ENCODE assay signal across 19 cellular contexts in genomic region chr7:110386914-110387313, GRCh38.
DNase-seq lines count a peak whose midpoint lies in the region; ATAC-seq, FAIRE-seq and TF ChIP-seq lines count a peak whose summit lies in the region.
"Had no signal": no experiment of that assay in that cellular context is flagged by ENCODE, and none has a peak within 500 bp of the region (broad histone marks: within the 10 kb centered on the region; RNA-seq: fewer than 3 reads in every experiment).

No MANE protein-coding gene starts in this region.

- FAIRE-seq in urothelium cell line (lab: Jason Lieb, UNC) = peak; percentile 86

- POLR2A ChIA-PET in MCF 10A (lab: Yijun Ruan, JAX) = no interaction called here
- POLR2A ChIA-PET in activated CD4-positive, alpha-beta T cell treated with anti-CD3 and anti-CD28 coated beads for 36 hours (lab: Charles Lee) = no interaction called here

- peaks cover 6% of the 10 kb centered on the region for H3K36me3 Mint-ChIP-seq in MCF 10A (ENCODE audit: insufficient read depth, unreplicated experiment)
- H3K36me3 Mint-ChIP-seq in activated CD4-positive, alpha-beta T cell treated with anti-CD3 and anti-CD28 coated beads for 36 hours (ENCODE audit: low read depth) = no peaks in the 10 kb centered on the region
- H3K36me3 Mint-ChIP-seq: activated CD4-positive, alpha-beta memory T cell treated with anti-CD3 and anti-CD28 coated beads for 36 hours; IgD-negative memory B cell; immature natural killer cell had no signal

- H3K9me3 ChIP-seq in breast epithelium (no peaks in the 10 kb centered on the region), SJCRH30 (replicated peaks) (no peaks in the 10 kb centered on the region)
- H3K9me3 ChIP-seq: esophagus squamous epithelium, upper lobe of left lung had no signal

- peaks cover 31% of the 10 kb centered on the region for H3K4me1 Mint-ChIP-seq in MCF 10A (ENCODE audit: insufficient read depth, unreplicated experiment)
- H3K4me1 Mint-ChIP-seq in activated CD4-positive, alpha-beta T cell treated with anti-CD3 and anti-CD28 coated beads for 36 hours = no peaks in the 10 kb centered on the region
- H3K4me1 Mint-ChIP-seq: IgD-negative memory B cell, immature natural killer cell, T-helper 17 cell had no signal

- intact Hi-C loops in MCF 10A (cut with micrococcal nuclease) (no loop called here), breast epithelium (cut with DNase I; ENCODE audit: low total_unique reads) (no loop called here), left colon (cut with DNase I, micrococcal nuclease) (no loop called here)
- intact Hi-C loops in activated CD4-positive, alpha-beta T cell treated with anti-CD3 and anti-CD28 coated beads for 36 hours (cut with DNase I, micrococcal nuclease) = no loop called here

- DNase-seq in MCF 10A (ENCODE audit: unreplicated experiment) = peak; percentile 73
- DNase-seq in breast epithelium (ENCODE audit: low spot score in 2 of 2) = no peak
- DNase-seq in SJCRH30 = peak; percentile 19 to 28
- peak; percentile 94 to 97 for DNase-seq in foreskin keratinocyte
- DNase-seq in urothelium cell line (ENCODE audit: low spot score) = peak; percentile 80
- no peak for DNase-seq in left colon
- no peak for DNase-seq in activated CD4-positive, alpha-beta T cell treated with anti-CD3 and anti-CD28 coated beads for 36 hours
- DNase-seq in NOMO-1 (lab: John Stamatoyannopoulos, UW; ENCODE audit: unreplicated experiment in 2 of 2) = no peak
- DNase-seq: activated CD4-positive, alpha-beta memory T cell treated with anti-CD3 and anti-CD28 coated beads for 36 hours; activated naive CD4-positive, alpha-beta T cell treated with Interleukin-2 at 50 U/mL for 16 hours; DMS79 treated with DMSO at 0.1 percent for 48 hours; esophagus squamous epithelium; H7; immature natural killer cell; NCI-H1694; T-helper 17 cell; upper lobe of left lung had no signal

- no peak overlapping the region for H3K27ac ChIP-seq in breast epithelium
- H3K27ac ChIP-seq in SJCRH30 = no peak overlapping the region
- no peak overlapping the region for H3K27ac ChIP-seq in foreskin keratinocyte
- H3K27ac ChIP-seq: esophagus squamous epithelium, upper lobe of left lung had no signal

- no TSS peak for BruUV-seq in MCF 10A (replicated peaks; lab: Mats Ljungman, UMichigan)

- H3K27me3 ChIP-seq in breast epithelium (no peaks in the 10 kb centered on the region), SJCRH30 (no peaks in the 10 kb centered on the region), foreskin keratinocyte (no peaks in the 10 kb centered on the region)
- H3K27me3 ChIP-seq: esophagus squamous epithelium, upper lobe of left lung had no signal

- ATAC-seq in foreskin keratinocyte (peak; percentile 100), left colon (no peak)
- no peak for ATAC-seq in activated CD4-positive, alpha-beta T cell treated with anti-CD3 and anti-CD28 coated beads for 36 hours
- ATAC-seq: T-helper 17 cell had no signal

- no peak for TF ChIP-seq CTCF in MCF 10A (IDR thresholded peaks at IDR 0.05; ENCODE audit: unreplicated experiment)
- TF ChIP-seq CTCF in breast epithelium (IDR thresholded peaks at IDR 0.05) = no peak
- TF ChIP-seq CTCF in foreskin keratinocyte (conservative IDR thresholded peaks at IDR 0.05) = no peak

- no peak for TF ChIP-seq POLR2A in breast epithelium (IDR thresholded peaks at IDR 0.05)

- H3K27me3 Mint-ChIP-seq in MCF 10A (ENCODE audit: insufficient read depth, unreplicated experiment) = no peaks in the 10 kb centered on the region
- peaks cover 2% of the 10 kb centered on the region for H3K27me3 Mint-ChIP-seq in activated CD4-positive, alpha-beta T cell treated with anti-CD3 and anti-CD28 coated beads for 36 hours
- H3K27me3 Mint-ChIP-seq: activated CD4-positive, alpha-beta memory T cell treated with anti-CD3 and anti-CD28 coated beads for 36 hours; IgD-negative memory B cell; T-helper 17 cell had no signal

- peak overlapping the region; percentile 59 for H3K27ac Mint-ChIP-seq in MCF 10A (ENCODE audit: low read depth, unreplicated experiment)
- H3K27ac Mint-ChIP-seq in activated CD4-positive, alpha-beta T cell treated with anti-CD3 and anti-CD28 coated beads for 36 hours = no peak overlapping the region
- H3K27ac Mint-ChIP-seq: activated CD4-positive, alpha-beta memory T cell treated with anti-CD3 and anti-CD28 coated beads for 36 hours; IgD-negative memory B cell; immature natural killer cell; T-helper 17 cell had no signal

- CTCF ChIA-PET in MCF 10A (lab: Yijun Ruan, JAX) = no interaction called here
- CTCF ChIA-PET in activated CD4-positive, alpha-beta T cell treated with anti-CD3 and anti-CD28 coated beads for 36 hours (lab: Charles Lee) = no interaction called here

- H3K4me1 ChIP-seq in breast epithelium = no peaks in the 10 kb centered on the region
- H3K4me1 ChIP-seq in SJCRH30 = peaks cover 3% of the 10 kb centered on the region
- H3K4me1 ChIP-seq in foreskin keratinocyte = peaks cover 32% of the 10 kb centered on the region
- H3K4me1 ChIP-seq: esophagus squamous epithelium, upper lobe of left lung had no signal

- peak overlapping the region; percentile 14 for H3K4me3 Mint-ChIP-seq in MCF 10A (ENCODE audit: unreplicated experiment)
- H3K4me3 Mint-ChIP-seq in activated CD4-positive, alpha-beta T cell treated with anti-CD3 and anti-CD28 coated beads for 36 hours = no peak overlapping the region
- H3K4me3 Mint-ChIP-seq: activated CD4-positive, alpha-beta memory T cell treated with anti-CD3 and anti-CD28 coated beads for 36 hours; IgD-negative memory B cell; immature natural killer cell; neural crest cell; T-helper 17 cell had no signal

- no peaks in the 10 kb centered on the region for H3K36me3 ChIP-seq in breast epithelium
- no peaks in the 10 kb centered on the region for H3K36me3 ChIP-seq in SJCRH30
- H3K36me3 ChIP-seq: esophagus squamous epithelium, upper lobe of left lung had no signal

- H3K4me3 ChIP-seq in breast epithelium = no peak overlapping the region
- no peak overlapping the region for H3K4me3 ChIP-seq in SJCRH30
- H3K4me3 ChIP-seq: esophagus squamous epithelium, upper lobe of left lung had no signal

- H3K9me3 Mint-ChIP-seq in MCF 10A (ENCODE audit: unreplicated experiment) = no peaks in the 10 kb centered on the region
- no peaks in the 10 kb centered on the region for H3K9me3 Mint-ChIP-seq in activated CD4-positive, alpha-beta T cell treated with anti-CD3 and anti-CD28 coated beads for 36 hours (ENCODE audit: low read depth)
- H3K9me3 Mint-ChIP-seq: activated CD4-positive, alpha-beta memory T cell treated with anti-CD3 and anti-CD28 coated beads for 36 hours; IgD-negative memory B cell; neural crest cell had no signal

Comparison
In these comparisons a context has a peak if more than half of its experiments do, and no peak if none do; other contexts are left out.
1. DNase-seq: peak in MCF 10A (single experiment), SJCRH30 (2 of 2), foreskin keratinocyte (2 of 2) and urothelium cell line (single experiment); none in breast epithelium (0 of 2), left colon (0 of 2), activated CD4-positive, alpha-beta T cell treated with anti-CD3 and anti-CD28 coated beads for 36 hours (single experiment) and NOMO-1 (0 of 2).